In genomic region chr18:49051323-49051967, GRCh38 we compare ENCODE assay signal across 1 cellular context.
TF ChIP-seq lines count a peak whose summit lies in the region.

No MANE protein-coding gene starts in this region.

TF ChIP-seq in IMR-90, 13 proteins besides CTCF, POLR2A, EP300 and RAD21:
- no peak for TF ChIP-seq CHD1 (IDR thresholded peaks at IDR 0.05; ENCODE audit: low read depth, low read length)
- no peak for TF ChIP-seq RFX5 (IDR thresholded peaks at IDR 0.05; ENCODE audit: low read depth, low read length)
- TF ChIP-seq NFE2L2 (IDR thresholded peaks at IDR 0.05; ENCODE audit: low read depth, low read length), result no peak
- TF ChIP-seq FOS (IDR thresholded peaks at IDR 0.05; ENCODE audit: low read depth, low read length), result no peak
- no peak for TF ChIP-seq MAFK (IDR thresholded peaks at IDR 0.05; ENCODE audit: low read depth, low read length)
- TF ChIP-seq BHLHE40 (IDR thresholded peaks at IDR 0.05; ENCODE audit: low read depth, low read length), result no peak
- TF ChIP-seq ELK1 (IDR thresholded peaks at IDR 0.05; ENCODE audit: borderline replicate concordance, low read depth, low read length), result no peak
- TF ChIP-seq SMC3 (IDR thresholded peaks at IDR 0.05; ENCODE audit: low read depth, low read length), result no peak
- no peak for TF ChIP-seq MXI1 (IDR thresholded peaks at IDR 0.05; ENCODE audit: borderline replicate concordance, low read depth, low read length)
- no peak for TF ChIP-seq USF2 (IDR thresholded peaks at IDR 0.05; ENCODE audit: low read depth, low read length)
